Comparison of ENCODE assay signal across 8 cellular contexts in genomic region chr4:67393699-67394281, GRCh38.
DNase-seq lines count a peak whose midpoint lies in the region; ATAC-seq and TF ChIP-seq lines count a peak whose summit lies in the region.

No MANE protein-coding gene starts in this region.

- no peaks in the 10 kb centered on the region for H3K4me1 ChIP-seq in gastrocnemius medialis

- H3K4me3 ChIP-seq in fibroblast of pulmonary artery (replicated peaks; ENCODE audit: low read depth, low read length) (no peak overlapping the region), gastrocnemius medialis (no peak overlapping the region)

- no peak overlapping the region for H3K27ac ChIP-seq in gastrocnemius medialis

- TF ChIP-seq POLR2A in gastrocnemius medialis (IDR thresholded peaks at IDR 0.05), result no peak

- H3K27me3 ChIP-seq in gastrocnemius medialis, result no peaks in the 10 kb centered on the region

- DNase-seq in NOMO-1 treated with DMSO at 0.1 percent for 48 hours (lab: John Stamatoyannopoulos, UW; ENCODE audit: unreplicated experiment) (peak; percentile 8), NOMO-1 treated with dmso at 0.1 percent for 144 hours (lab: John Stamatoyannopoulos, UW; ENCODE audit: unreplicated experiment) (no peak), HS-27A (ENCODE audit: low read depth) (peak; percentile 29), SK-MEL-5 (ENCODE audit: low read depth, low spot score) (peak; percentile 51), fibroblast of pulmonary artery (ENCODE audit: low read depth) (peak; percentile 66), gastrocnemius medialis (no peak), GM19238 (ENCODE audit: insufficient read length, low spot score) (no peak)

- in situ Hi-C loops in SK-MEL-5 (cut with HindIII; ENCODE audit: low pct_unique_long_range_greater_than_20kb, low sequenced_read_pairs) (no loop called here), gastrocnemius medialis (cut with MboI; ENCODE audit: low sequenced_read_pairs in 4 of 4) (no loop called here)

- intact Hi-C loops in gastrocnemius medialis (cut with DNase I; ENCODE audit: low total_unique reads), result no loop called here

- TF ChIP-seq CTCF in fibroblast of pulmonary artery (IDR thresholded peaks at IDR 0.05; ENCODE audit: low read length, missing control alignments) (peak; percentile 63), gastrocnemius medialis (IDR thresholded peaks at IDR 0.05 in 4 of 5, conservative IDR thresholded peaks at IDR 0.05 in 1 of 5) (peak in 4 of 5 experiments; percentile 44 to 73 (median 58))

- ATAC-seq in gastrocnemius medialis (no peak), HG03159 (IDR thresholded peaks at IDR 0.05; ENCODE audit: unreplicated experiment) (no peak)

- H3K36me3 ChIP-seq in gastrocnemius medialis, result no peaks in the 10 kb centered on the region

- H3K9me3 ChIP-seq in gastrocnemius medialis, result no peaks in the 10 kb centered on the region

Comparison
In these comparisons a context has a peak if more than half of its experiments do, and no peak if none do; other contexts are left out.
1. DNase-seq: peak in NOMO-1 treated with DMSO at 0.1 percent for 48 hours (single experiment), HS-27A (single experiment), SK-MEL-5 (single experiment) and fibroblast of pulmonary artery (single experiment); none in NOMO-1 treated with dmso at 0.1 percent for 144 hours (single experiment), gastrocnemius medialis (0 of 2) and GM19238 (single experiment).